ENCODE assay signal across 8 cellular contexts in the genomic region with DNA sequence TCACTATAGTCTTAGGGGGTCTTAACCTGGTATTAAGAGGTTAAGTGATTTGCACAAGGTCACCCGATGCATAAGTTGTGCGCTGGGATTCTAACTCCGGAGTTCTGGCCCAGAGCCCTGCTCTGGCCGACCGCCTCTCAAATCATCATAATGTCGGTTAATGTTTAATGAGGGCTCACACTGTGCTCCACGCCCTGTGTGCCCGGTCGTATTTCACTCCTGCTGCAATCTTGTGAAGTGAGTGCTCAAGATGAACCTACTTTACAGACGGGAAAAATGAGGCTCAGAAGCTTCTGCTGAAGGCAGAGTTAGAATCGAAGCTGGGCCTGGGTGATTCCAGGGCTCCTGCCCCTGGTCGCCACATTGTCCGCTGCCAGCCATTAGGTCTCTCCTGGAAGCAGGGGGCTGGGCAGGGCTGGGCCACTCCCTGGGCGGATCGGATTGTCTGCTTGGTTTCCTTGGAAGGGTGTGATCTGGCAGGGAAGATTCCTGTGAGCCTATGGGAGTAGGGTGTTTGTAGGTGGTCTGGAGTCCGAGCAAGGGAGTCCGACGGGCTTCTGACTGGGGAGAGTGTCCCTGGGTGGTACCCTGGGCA. TPM values are rescaled to one million over a fixed set of nuclear protein-coding genes. Genes with fewer than 3 reads are reported as not detected.
DNase-seq lines count a peak whose midpoint lies in the region; ATAC-seq and TF ChIP-seq lines count a peak whose summit lies in the region.

No MANE protein-coding gene starts in this region.

- TSS peak; percentile 60 for BruUV-seq in A673 (replicated peaks; lab: Mats Ljungman, UMichigan)

- peaks cover 30% of the 10 kb centered on the region; the same call in 1 of the 2 replicates for H3K79me2 ChIP-seq in H9 (ENCODE audit: insufficient read depth, low read length)

- peak overlapping the region; percentile 95 to 98 for H3K4me3 Mint-ChIP-seq in H9
- H3K4me3 Mint-ChIP-seq in activated T-helper 1 cell treated with anti-CD3 and anti-CD28 coated beads, Interleukin-12 subunit alpha, Interleukin-12 subunit beta, Interleukin-2, Interleukin-4 antibody, amounts not matched to agents 30 ng/mL and 10 ng/mL and 1 ng/mL, durations not matched to agents 14 hours and 24 hours and 36 hours = peak overlapping the region; percentile 99
- peak overlapping the region; percentile 56 for H3K4me3 Mint-ChIP-seq in stimulated activated memory B cell treated with anti-CD40 and anti-IgM and Interleukin-4, amounts not matched to agents 10 μg/mL and 1 μg/mL and 100 μg/mL, for 72 hours

- no peaks in the 10 kb centered on the region for H3K4me1 ChIP-seq in A673 (ENCODE audit: insufficient read depth, low read length, poor library complexity, severe bottlenecking)
- H3K4me1 ChIP-seq in H9 (ENCODE audit: insufficient read depth, low read length) = peaks cover 3% of the 10 kb centered on the region; the same call in 1 of the 2 replicates

- peaks cover 3% of the 10 kb centered on the region; the same call in 1 of the 2 replicates for H3K27me3 Mint-ChIP-seq in H9 (ENCODE audit: low read depth)
- H3K27me3 Mint-ChIP-seq in activated T-helper 1 cell treated with anti-CD3 and anti-CD28 coated beads, Interleukin-12 subunit alpha, Interleukin-12 subunit beta, Interleukin-2, Interleukin-4 antibody, amounts not matched to agents 30 ng/mL and 10 ng/mL and 1 ng/mL, durations not matched to agents 14 hours and 24 hours and 36 hours (ENCODE audit: insufficient read depth) = peaks cover 6% of the 10 kb centered on the region
- no peaks in the 10 kb centered on the region for H3K27me3 Mint-ChIP-seq in stimulated activated memory B cell treated with anti-CD40 and anti-IgM and Interleukin-4, amounts not matched to agents 10 μg/mL and 1 μg/mL and 100 μg/mL, for 72 hours

- intact Hi-C loops in A673 (cut with micrococcal nuclease; ENCODE audit: unreplicated experiment) = no loop called here
- intact Hi-C loops in activated T-helper 1 cell treated with anti-CD3 and anti-CD28 coated beads, Interleukin-12 subunit alpha, Interleukin-12 subunit beta, Interleukin-2, Interleukin-4 antibody, amounts not matched to agents 30 ng/mL and 10 ng/mL and 1 ng/mL, durations not matched to agents 14 hours and 24 hours and 36 hours (cut with micrococcal nuclease) = loop anchor here (10.0 kb wide), 1 partner anchor 548 kb away; no protein-coding TSS in a partner anchor

- H3K27me3 ChIP-seq in A673 (replicated peaks; ENCODE audit: insufficient read depth, low read depth, low read length, poor library complexity) (no peaks in the 10 kb centered on the region), H9 (ENCODE audit: insufficient read depth, low read length) (no peaks in the 10 kb centered on the region)

- WGBS in H9 (ENCODE audit: extremely low coverage, insufficient read length, low lambda C conversion rate) = no CpG with 5 or more reads among the region's 18 CpGs

- H3K4me2 ChIP-seq in H9 (ENCODE audit: insufficient read depth, insufficient read length, low read length) = peak overlapping the region; percentile 76

- no peak overlapping the region for H2BK5ac ChIP-seq in H9 (ENCODE audit: insufficient read length, low read length)

- no peaks in the 10 kb centered on the region for H3K36me3 ChIP-seq in A673 (ENCODE audit: insufficient read depth, low read length, poor library complexity, severe bottlenecking)

- no peak for ATAC-seq in stimulated activated memory B cell treated with anti-CD40 and anti-IgM and Interleukin-4, amounts not matched to agents 10 μg/mL and 1 μg/mL and 100 μg/mL, for 72 hours
- no peak for ATAC-seq in GM21390 (IDR thresholded peaks at IDR 0.05; ENCODE audit: unreplicated experiment)
- ATAC-seq in activated CD4-positive, CD25-positive, alpha-beta regulatory T cell treated with anti-CD3 and anti-CD28 coated beads, Interleukin-2, amount 50 U/mL, for 24 hours = no peak

- H3T11ph ChIP-seq in H9 (ENCODE audit: low read length) = no peak overlapping the region

- no peak overlapping the region for H4K5ac ChIP-seq in H9 (ENCODE audit: insufficient read length, low read depth, low read length)

- POLR2A ChIA-PET in A673 (lab: Charles Lee; ENCODE audit: low non-redundant PET) = no interaction called here

- H2BK20ac ChIP-seq in H9 (ENCODE audit: low read depth, low read length, poor library complexity, severe bottlenecking) = no peak overlapping the region

- no peak overlapping the region for H3K27ac ChIP-seq in A673 (ENCODE audit: low read depth, low read length, poor library complexity, severe bottlenecking)
- H3K27ac ChIP-seq in H9 (ENCODE audit: insufficient read length, low read depth, low read length) = no peak overlapping the region

- no peaks in the 10 kb centered on the region for H3K9me3 Mint-ChIP-seq in H9
- H3K9me3 Mint-ChIP-seq in activated T-helper 1 cell treated with anti-CD3 and anti-CD28 coated beads, Interleukin-12 subunit alpha, Interleukin-12 subunit beta, Interleukin-2, Interleukin-4 antibody, amounts not matched to agents 30 ng/mL and 10 ng/mL and 1 ng/mL, durations not matched to agents 14 hours and 24 hours and 36 hours = no peaks in the 10 kb centered on the region
- H3K9me3 Mint-ChIP-seq in stimulated activated memory B cell treated with anti-CD40 and anti-IgM and Interleukin-4, amounts not matched to agents 10 μg/mL and 1 μg/mL and 100 μg/mL, for 72 hours = no peaks in the 10 kb centered on the region

- H2BK15ac ChIP-seq in H9 (ENCODE audit: low read depth, low read length) = no peak overlapping the region

- no peak overlapping the region for H2BK120ac ChIP-seq in H9 (ENCODE audit: low read depth, low read length, poor library complexity, severe bottlenecking)

- CTCF ChIA-PET in A673 (lab: Charles Lee) = no interaction called here

- peaks cover 9% of the 10 kb centered on the region for H3K23me2 ChIP-seq in H9 (ENCODE audit: insufficient read length, low read depth, low read length, poor library complexity, severe bottlenecking)

- H3K9me3 ChIP-seq in A673 (ENCODE audit: low read depth, low read length, poor library complexity, severe bottlenecking) (no peaks in the 10 kb centered on the region), H9 (ENCODE audit: control insufficient read depth, low read depth, low read length) (no peaks in the 10 kb centered on the region), iPS-18c (ENCODE audit: control insufficient read depth, insufficient read depth, low read length) (no peaks in the 10 kb centered on the region)

- H3K9ac ChIP-seq in H9 (ENCODE audit: extremely low read depth, insufficient read length, low read length) = no peak overlapping the region

- H3K56ac ChIP-seq in H9 (ENCODE audit: insufficient read length, low read depth, low read length) = no peak overlapping the region

- H2BK12ac ChIP-seq in H9 (ENCODE audit: insufficient read length, low read depth, low read length) = no peak overlapping the region

- no peak overlapping the region for H2AFZ ChIP-seq in H9 (ENCODE audit: low read length)

- no peak overlapping the region for H2AK5ac ChIP-seq in H9 (ENCODE audit: insufficient read length, low read length)

- H3K4ac ChIP-seq in H9 (ENCODE audit: low read depth, low read length) = no peak overlapping the region

- peak overlapping the region; percentile 25 to 86 (median 62); a peak in 3 of 7 replicates for H3K27ac Mint-ChIP-seq in H9
- H3K27ac Mint-ChIP-seq in activated T-helper 1 cell treated with anti-CD3 and anti-CD28 coated beads, Interleukin-12 subunit alpha, Interleukin-12 subunit beta, Interleukin-2, Interleukin-4 antibody, amounts not matched to agents 30 ng/mL and 10 ng/mL and 1 ng/mL, durations not matched to agents 14 hours and 24 hours and 36 hours = peak overlapping the region; percentile 65
- H3K27ac Mint-ChIP-seq in stimulated activated memory B cell treated with anti-CD40 and anti-IgM and Interleukin-4, amounts not matched to agents 10 μg/mL and 1 μg/mL and 100 μg/mL, for 72 hours = peak overlapping the region; percentile 89

- no peak overlapping the region for H4K8ac ChIP-seq in H9 (replicated peaks; ENCODE audit: insufficient read length, low read depth, low read length)

- DNase-seq in A673 (ENCODE audit: low spot score) (peak; percentile 64), H9 (no peak)
- DNase-seq in activated T-helper 1 cell treated with anti-CD3 and anti-CD28 coated beads, Interleukin-12 subunit alpha, Interleukin-12 subunit beta, Interleukin-2, Interleukin-4 antibody, amounts not matched to agents 30 ng/mL and 10 ng/mL and 1 ng/mL, durations not matched to agents 14 hours and 24 hours and 36 hours (ENCODE audit: low spot score) = no peak
- no peak for DNase-seq in effector CD8-positive, alpha-beta T cell (lab: John Stamatoyannopoulos, UW)

- H3K23ac ChIP-seq in H9 (ENCODE audit: insufficient read length, low read depth, low read length) = no peak overlapping the region

- H3K36me3 Mint-ChIP-seq in H9 (ENCODE audit: insufficient read depth in 1 of 3, low read depth in 3 of 3) = no peaks in the 10 kb centered on the region; a peak in 3 of 7 replicates
- H3K36me3 Mint-ChIP-seq in activated T-helper 1 cell treated with anti-CD3 and anti-CD28 coated beads, Interleukin-12 subunit alpha, Interleukin-12 subunit beta, Interleukin-2, Interleukin-4 antibody, amounts not matched to agents 30 ng/mL and 10 ng/mL and 1 ng/mL, durations not matched to agents 14 hours and 24 hours and 36 hours (ENCODE audit: low read depth) = peaks cover 1% of the 10 kb centered on the region
- H3K36me3 Mint-ChIP-seq in stimulated activated memory B cell treated with anti-CD40 and anti-IgM and Interleukin-4, amounts not matched to agents 10 μg/mL and 1 μg/mL and 100 μg/mL, for 72 hours = no peaks in the 10 kb centered on the region

- no peak overlapping the region; the same call in 1 of the 2 replicates for H3K14ac ChIP-seq in H9 (ENCODE audit: insufficient read depth, low read length)

- H3K79me1 ChIP-seq in H9 (ENCODE audit: insufficient read depth, low read depth, low read length, poor library complexity, severe bottlenecking) = peaks cover 5% of the 10 kb centered on the region

- peaks cover 41 to 57% of the 10 kb centered on the region in 2 experiments for H3K4me1 Mint-ChIP-seq in H9
- peaks cover 45% of the 10 kb centered on the region for H3K4me1 Mint-ChIP-seq in activated T-helper 1 cell treated with anti-CD3 and anti-CD28 coated beads, Interleukin-12 subunit alpha, Interleukin-12 subunit beta, Interleukin-2, Interleukin-4 antibody, amounts not matched to agents 30 ng/mL and 10 ng/mL and 1 ng/mL, durations not matched to agents 14 hours and 24 hours and 36 hours (ENCODE audit: low read depth)
- H3K4me1 Mint-ChIP-seq in stimulated activated memory B cell treated with anti-CD40 and anti-IgM and Interleukin-4, amounts not matched to agents 10 μg/mL and 1 μg/mL and 100 μg/mL, for 72 hours = peaks cover 80% of the 10 kb centered on the region

- TF ChIP-seq CTCF in A673 (conservative IDR thresholded peaks at IDR 0.05; ENCODE audit: low read depth, low read length) (no peak), H9 (conservative IDR thresholded peaks at IDR 0.05) (no peak)

- peak overlapping the region; percentile 95 for H3K4me3 ChIP-seq in A673 (ENCODE audit: low read depth, low read length, poor library complexity, severe bottlenecking)
- H3K4me3 ChIP-seq in iPS-18c (ENCODE audit: insufficient read depth, low read depth, low read length) = peak overlapping the region; percentile 94

- no peak overlapping the region for H3K18ac ChIP-seq in H9 (ENCODE audit: insufficient read length, low read depth, low read length)

- no peak overlapping the region for H4K91ac ChIP-seq in H9 (ENCODE audit: insufficient read length, low read depth, low read length)

- H4K20me1 ChIP-seq in H9 (ENCODE audit: control insufficient read depth, insufficient read depth, insufficient read length) = peaks cover 8% of the 10 kb centered on the region

RNA-seq across cellular contexts. Expression of gene PAK4, which starts 1.1 kb away (rescaled TPM):
- total RNA-seq in A673 (2021) = 55.2 and 59.0 TPM in 2 replicates
- total RNA-seq in H9 (2021) = 62.6 and 63.1 TPM in 2 replicates
- total RNA-seq in activated T-helper 1 cell treated with anti-CD3 and anti-CD28 coated beads, Interleukin-12 subunit alpha, Interleukin-12 subunit beta, Interleukin-2, Interleukin-4 antibody, amounts not matched to agents 30 ng/mL and 10 ng/mL and 1 ng/mL, durations not matched to agents 14 hours and 24 hours and 36 hours = 18.5 and 19.9 TPM in 2 replicates

RNA-seq across cellular contexts. Expression of gene ACP7, which starts 42.5 kb away (rescaled TPM):
- total RNA-seq in A673 (2021) (not detected in 2 replicates), H9 (2021) (0.15 and 0.18 TPM in 2 replicates)
- 0.10 TPM in 1 of 2 replicates, not detected in the other for total RNA-seq in activated T-helper 1 cell treated with anti-CD3 and anti-CD28 coated beads, Interleukin-12 subunit alpha, Interleukin-12 subunit beta, Interleukin-2, Interleukin-4 antibody, amounts not matched to agents 30 ng/mL and 10 ng/mL and 1 ng/mL, durations not matched to agents 14 hours and 24 hours and 36 hours
